In the genomic region with DNA sequence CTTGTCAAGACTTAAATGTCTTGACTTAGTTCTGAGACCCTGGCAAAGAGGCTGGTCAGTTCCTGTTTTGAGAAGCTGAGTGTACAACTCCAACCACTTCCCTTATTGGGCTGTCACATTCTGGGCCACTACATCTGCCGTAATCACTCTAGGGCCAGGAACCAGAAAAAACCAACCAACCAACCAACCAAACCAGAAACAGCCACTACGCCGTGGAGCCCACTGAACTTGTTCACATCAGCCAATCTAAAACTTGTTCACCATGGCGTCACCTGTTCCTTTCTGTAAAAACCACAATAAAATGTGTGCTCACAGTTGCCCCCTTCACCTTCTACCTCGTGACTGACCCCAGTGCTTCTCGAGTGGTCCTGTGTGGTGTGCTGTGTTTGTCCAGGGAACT, we compare ENCODE assay signal across 8 cellular contexts.
DNase-seq lines count a peak whose midpoint lies in the region; ATAC-seq, FAIRE-seq and TF ChIP-seq lines count a peak whose summit lies in the region.

No MANE protein-coding gene starts in this region.

- H3K36me3 ChIP-seq in GM12878 (ENCODE audit: control insufficient read depth in 2 of 2, insufficient read depth in 2 of 2, low read length in 1 of 2) (no peaks in the 10 kb centered on the region), upper lobe of right lung (no peaks in the 10 kb centered on the region)

- POLR2A ChIA-PET in GM12878 (lab: Charles Lee), result interaction anchor here (1.2 to 2.3 kb wide), 2 partner anchors 88 to 177 kb away, joined by 4 to 7 read pairs; partner anchors contain the start of gene SCLT1

- H3K4me1 ChIP-seq in GM12878 (ENCODE audit: control insufficient read depth, insufficient read depth, low read length), result peaks cover 35% of the 10 kb centered on the region
- no peaks in the 10 kb centered on the region for H3K4me1 ChIP-seq in upper lobe of right lung

- H3K27ac ChIP-seq in GM12878 (ENCODE audit: control insufficient read depth, insufficient read depth) (peak overlapping the region; percentile 86), upper lobe of right lung (peak overlapping the region; percentile 59)

- no peaks in the 10 kb centered on the region for H3K27me3 ChIP-seq in GM12878 (replicated peaks in 1 of 2; ENCODE audit: control insufficient read depth in 2 of 2, insufficient read depth in 2 of 2, low read length in 1 of 2)
- no peaks in the 10 kb centered on the region for H3K27me3 ChIP-seq in upper lobe of right lung

- in situ Hi-C loops in GM12878 (cut with MboI), result no loop called here

- no TSS peak for BruUV-seq in GM12878 (replicated peaks; lab: Mats Ljungman, UMichigan)

- CTCF ChIA-PET in GM12878 (lab: Yijun Ruan, JAX), result interaction anchor here (1.2 to 1.4 kb wide), 2 partner anchors 53 to 97 kb away, joined by 3 to 4 read pairs; no protein-coding TSS in a partner anchor

- peak; percentile 64 for FAIRE-seq in GM12878 (lab: Jason Lieb, UNC)

- 2% methylated on average over 6 of the region's 6 CpGs for WGBS in GM12878 (ENCODE audit: insufficient coverage, insufficient replicate concordance, low lambda C conversion rate, missing lambda C conversion rate)

- peak overlapping the region; percentile 40; the same call in 1 of the 2 replicates for H3K9ac ChIP-seq in GM12878 (ENCODE audit: control insufficient read depth, insufficient read depth, low read length)

- RAD21 ChIA-PET in GM12878 (lab: Charles Lee; ENCODE audit: unreplicated experiment), result interaction anchor here (1.6 to 5.1 kb wide), 3 partner anchors 104 to 178 kb away, joined by 6 to 25 read pairs (median 11); partner anchors contain the start of genes C4orf33 and SCLT1

- ATAC-seq in HG03159 (IDR thresholded peaks at IDR 0.05; ENCODE audit: unreplicated experiment) (peak; percentile 88), GM12878 (peak; percentile 94), upper lobe of right lung (peak; percentile 95)

- 0 out of 2 replicates have a peak, but pooled peaks have one; percentile 6 for TF ChIP-seq RAD21 in GM12878 (IDR thresholded peaks at IDR 0.05; ENCODE audit: insufficient read depth, low read depth, low read length)

- TF ChIP-seq EP300 in GM12878 (IDR thresholded peaks at IDR 0.05; ENCODE audit: borderline replicate concordance in 1 of 2, control insufficient read depth in 1 of 2, low read depth in 2 of 2, low read length in 2 of 2), result peak; percentile 39 to 72; a peak in 3 of 4 replicates

- no peak; the same call in 1 of the 2 replicates for TF ChIP-seq POLR2A in GM12878 (IDR thresholded peaks at IDR 0.05; ENCODE audit: low read depth, low read length)

- TF ChIP-seq CTCF in GM12878 (IDR thresholded peaks at IDR 0.05 in 2 of 3, conservative IDR thresholded peaks at IDR 0.05 in 1 of 3; ENCODE audit: control insufficient read depth in 2 of 3, extremely low read depth in 1 of 3, insufficient read depth in 1 of 3, low read depth in 3 of 3, low read length in 3 of 3) (no peak), upper lobe of right lung (IDR thresholded peaks at IDR 0.05) (no peak)

- H3K4me3 ChIP-seq in GM12878, result no peak overlapping the region
- no peak overlapping the region for H3K4me3 ChIP-seq in upper lobe of right lung

- peak overlapping the region; percentile 76 for H2AFZ ChIP-seq in GM12878 (ENCODE audit: control insufficient read depth, low read depth, low read length)

- peak; percentile 3 for DNase-seq in stimulated activated CD4-positive, alpha-beta T cell treated with anti-CD3 and anti-CD28 coated beads, Interleukin-4, amount 100 ng/mL, for 24 hours
- DNase-seq in stimulated activated CD4-positive, alpha-beta T cell treated with anti-CD3 and anti-CD28 coated beads, Interleukin-15, amount 100 ng/mL, for 24 hours, result no peak
- peak; percentile 84 for DNase-seq in GM12878 (ENCODE audit: low read depth, low spot score)
- no peak for DNase-seq in upper lobe of right lung
- DNase-seq in NCI-H1048 (lab: John Stamatoyannopoulos, UW), result no peak
- no peak for DNase-seq in NCI-H524 (lab: John Stamatoyannopoulos, UW)
- DNase-seq in NCI-H2227 (lab: John Stamatoyannopoulos, UW; ENCODE audit: unreplicated experiment), result no peak

- peak overlapping the region; percentile 77 for H3K4me2 ChIP-seq in GM12878 (ENCODE audit: control insufficient read depth, insufficient read depth)

- H4K20me1 ChIP-seq in GM12878 (ENCODE audit: control insufficient read depth, insufficient read depth), result no peaks in the 10 kb centered on the region

- H3K9me3 ChIP-seq in GM12878 (replicated peaks; ENCODE audit: control insufficient read depth, insufficient read depth, low read length), result no peaks in the 10 kb centered on the region; the same call in none of the 3 replicates
- H3K9me3 ChIP-seq in upper lobe of right lung, result no peaks in the 10 kb centered on the region

- intact Hi-C loops in GM12878 (cut with micrococcal nuclease; ENCODE audit: unreplicated experiment) (loop anchor here (1.0 kb wide), 1 partner anchor 176 kb away; the partner anchor contains the start of gene SCLT1), upper lobe of right lung (cut with DNase I) (no loop called here)

- H3K79me2 ChIP-seq in GM12878 (ENCODE audit: control insufficient read depth, insufficient read depth, low read length), result no peaks in the 10 kb centered on the region

- SMC1A ChIA-PET in GM12878 (lab: Charles Lee; ENCODE audit: uncharacterized antibody, unreplicated experiment), result interaction anchor here (1.2 to 2.7 kb wide), 5 partner anchors 11 to 89 kb away, joined by 3 to 11 read pairs (median 3); no protein-coding TSS in a partner anchor

TF ChIP-seq in GM12878, 131 proteins besides CTCF, POLR2A, EP300 and RAD21 (continues in another document):
- TF ChIP-seq ZBED1 (IDR thresholded peaks at IDR 0.05; ENCODE audit: borderline replicate concordance) (peak; percentile 32; the same call in 1 of the 2 replicates), GABPA (IDR thresholded peaks at IDR 0.05; ENCODE audit: low read depth) (0 out of 2 replicates have a peak, but pooled peaks have one; percentile 37), CREM (IDR thresholded peaks at IDR 0.05; ENCODE audit: low read depth) (peak; percentile 75), ATF7 (IDR thresholded peaks at IDR 0.05; ENCODE audit: low read depth) (peak; percentile 84), SMARCA5 (IDR thresholded peaks at IDR 0.05) (0 out of 2 replicates have a peak, but pooled peaks have one; percentile 25), RAD51 (IDR thresholded peaks at IDR 0.05) (peak; percentile 66; the same call in 1 of the 2 replicates), SREBF1 (IDR thresholded peaks at IDR 0.05; ENCODE audit: low read length) (no peak), EED (IDR thresholded peaks at IDR 0.05; ENCODE audit: low read depth) (0 out of 2 replicates have a peak, but pooled peaks have one; percentile 13), BACH1 (IDR thresholded peaks at IDR 0.05; ENCODE audit: borderline replicate concordance) (no peak; the same call in 1 of the 2 replicates), PAX5 (IDR thresholded peaks at IDR 0.05; ENCODE audit: borderline replicate concordance, low read depth, low read length) (peak; percentile 58; the same call in 1 of the 2 replicates), STAT3 (IDR thresholded peaks at IDR 0.05; ENCODE audit: low read depth, low read length) (no peak), MLLT1 (IDR thresholded peaks at IDR 0.05) (peak; percentile 63; the same call in 1 of the 2 replicates)
- TF ChIP-seq, protein P1, sequence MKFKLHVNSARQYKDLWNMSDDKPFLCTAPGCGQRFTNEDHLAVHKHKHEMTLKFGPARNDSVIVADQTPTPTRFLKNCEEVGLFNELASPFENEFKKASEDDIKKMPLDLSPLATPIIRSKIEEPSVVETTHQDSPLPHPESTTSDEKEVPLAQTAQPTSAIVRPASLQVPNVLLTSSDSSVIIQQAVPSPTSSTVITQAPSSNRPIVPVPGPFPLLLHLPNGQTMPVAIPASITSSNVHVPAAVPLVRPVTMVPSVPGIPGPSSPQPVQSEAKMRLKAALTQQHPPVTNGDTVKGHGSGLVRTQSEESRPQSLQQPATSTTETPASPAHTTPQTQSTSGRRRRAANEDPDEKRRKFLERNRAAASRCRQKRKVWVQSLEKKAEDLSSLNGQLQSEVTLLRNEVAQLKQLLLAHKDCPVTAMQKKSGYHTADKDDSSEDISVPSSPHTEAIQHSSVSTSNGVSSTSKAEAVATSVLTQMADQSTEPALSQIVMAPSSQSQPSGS (IDR thresholded peaks at IDR 0.05; ENCODE audit: low read length), result 0 out of 2 replicates have a peak, but pooled peaks have one; percentile 40
- TF ChIP-seq, protein P2, sequence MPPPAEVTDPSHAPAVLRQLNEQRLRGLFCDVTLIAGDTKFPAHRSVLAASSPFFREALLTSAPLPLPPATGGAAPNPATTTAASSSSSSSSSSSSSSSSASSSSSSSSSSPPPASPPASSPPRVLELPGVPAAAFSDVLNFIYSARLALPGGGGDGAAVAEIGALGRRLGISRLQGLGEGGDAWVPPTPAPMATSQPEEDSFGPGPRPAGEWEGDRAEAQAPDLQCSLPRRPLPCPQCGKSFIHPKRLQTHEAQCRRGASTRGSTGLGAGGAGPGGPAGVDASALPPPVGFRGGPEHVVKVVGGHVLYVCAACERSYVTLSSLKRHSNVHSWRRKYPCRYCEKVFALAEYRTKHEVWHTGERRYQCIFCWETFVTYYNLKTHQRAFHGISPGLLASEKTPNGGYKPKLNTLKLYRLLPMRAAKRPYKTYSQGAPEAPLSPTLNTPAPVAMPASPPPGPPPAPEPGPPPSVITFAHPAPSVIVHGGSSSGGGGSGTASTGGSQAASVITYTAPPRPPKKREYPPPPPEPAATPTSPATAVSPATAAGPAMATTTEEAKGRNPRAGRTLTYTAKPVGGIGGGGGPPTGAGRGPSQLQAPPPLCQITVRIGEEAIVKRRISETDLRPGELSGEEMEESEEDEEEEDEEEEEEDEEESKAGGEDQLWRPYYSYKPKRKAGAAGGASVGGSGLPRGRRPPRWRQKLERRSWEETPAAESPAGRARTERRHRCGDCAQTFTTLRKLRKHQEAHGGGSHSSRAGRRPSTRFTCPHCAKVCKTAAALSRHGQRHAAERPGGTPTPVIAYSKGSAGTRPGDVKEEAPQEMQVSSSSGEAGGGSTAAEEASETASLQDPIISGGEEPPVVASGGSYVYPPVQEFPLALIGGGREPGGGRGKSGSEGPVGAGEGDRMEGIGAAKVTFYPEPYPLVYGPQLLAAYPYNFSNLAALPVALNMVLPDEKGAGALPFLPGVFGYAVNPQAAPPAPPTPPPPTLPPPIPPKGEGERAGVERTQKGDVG (CRISPR knock-in tag; IDR thresholded peaks at IDR 0.05), result no peak

Comparison
In these comparisons a context has a peak if more than half of its experiments do, and no peak if none do; other contexts are left out.
1. DNase-seq: peak in stimulated activated CD4-positive, alpha-beta T cell treated with anti-CD3 and anti-CD28 coated beads, Interleukin-4, amount 100 ng/mL, for 24 hours (single experiment) and GM12878 (single experiment); none in stimulated activated CD4-positive, alpha-beta T cell treated with anti-CD3 and anti-CD28 coated beads, Interleukin-15, amount 100 ng/mL, for 24 hours (single experiment), upper lobe of right lung (single experiment), NCI-H1048 (single experiment), NCI-H524 (0 of 2) and NCI-H2227 (single experiment).
2. Peak in every context shown above with its lines, with median percentiles within 50 percentile points of each other: ATAC-seq.